ENCODE assay signal across 13 cellular contexts in the genomic region with DNA sequence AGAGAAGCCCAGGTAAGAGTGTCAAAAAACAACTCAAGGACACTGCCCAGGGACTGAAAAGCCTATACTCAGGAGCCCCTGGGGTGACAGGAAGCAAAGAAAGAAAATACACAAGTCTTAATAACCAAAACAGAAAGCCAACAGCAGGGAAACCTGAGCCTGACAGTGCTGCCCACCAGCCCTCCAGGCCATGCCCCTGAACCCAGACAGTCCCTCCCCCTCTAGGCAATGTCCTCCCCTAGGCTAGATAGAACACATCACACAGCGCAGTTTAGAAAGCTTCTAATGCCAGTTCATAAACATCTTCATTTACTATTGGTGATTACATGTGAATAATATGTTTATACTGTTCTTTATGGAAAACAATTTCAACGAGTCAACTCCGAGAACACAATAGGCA.
DNase-seq lines count a peak whose midpoint lies in the region; ATAC-seq and TF ChIP-seq lines count a peak whose summit lies in the region.
"Had no signal": no experiment of that assay in that cellular context is flagged by ENCODE, and none has a peak within 500 bp of the region (broad histone marks: within the 10 kb centered on the region; RNA-seq: fewer than 3 reads in every experiment).

No MANE protein-coding gene starts in this region.

- peaks cover 0 to 14% of the 10 kb centered on the region in 2 donors for H3K36me3 Mint-ChIP-seq in naive B cell

- no peak overlapping the region for H3K4me3 ChIP-seq in cardiac muscle cell
- H3K4me3 ChIP-seq in testis, result no peak overlapping the region

- H3K9me3 ChIP-seq in cardiac muscle cell (ENCODE audit: low read depth) (no peaks in the 10 kb centered on the region), testis (no peaks in the 10 kb centered on the region)

- DNase-seq in cardiac muscle cell (ENCODE audit: low read depth in 1 of 2, low spot score in 1 of 2), result no peak
- DNase-seq in Right ventricle myocardium inferior (ENCODE audit: missing footprints), result no peak
- DNase-seq in caudate nucleus (lab: John Stamatoyannopoulos, UW), result no peak
- DNase-seq in naive B cell, result no peak
- no peak for DNase-seq in testis
- no peak for DNase-seq in SHP77 treated with DMSO at 0.1 percent for 48 hours (lab: John Stamatoyannopoulos, UW)
- no peak for DNase-seq in epidermal melanocyte (ENCODE audit: insufficient read length, low spot score)
- DNase-seq: HCEC 1CT, KG1, RPMI8226 had no signal

- H3K4me1 ChIP-seq in cardiac muscle cell (ENCODE audit: low read depth) (peaks cover 21% of the 10 kb centered on the region), testis (peaks cover 59% of the 10 kb centered on the region)

- H3K36me3 ChIP-seq in cardiac muscle cell, result peaks cover 33% of the 10 kb centered on the region
- H3K36me3 ChIP-seq in testis (ENCODE audit: low read depth, missing control alignments), result no peaks in the 10 kb centered on the region

- no peaks in the 10 kb centered on the region for H3K9me3 Mint-ChIP-seq in naive B cell
- H3K9me3 Mint-ChIP-seq: activated T-helper 2 cell treated with anti-CD3 and anti-CD28 coated beads, Interferon-gamma antibody, Interleukin-2, Interleukin-4, amounts not matched to agents 10 μg/mL and 5 μg/mL and 100 μg/mL, durations not matched to agents 14 hours and 24 hours and 36 hours; T-helper 1 cell treated with Interleukin-12 subunit alpha and Interleukin-12 subunit beta and Interleukin-4 antibody, amounts not matched to agents 30 μg/mL and 1 μg/mL, for 36 hours had no signal

- H3K27me3 ChIP-seq in cardiac muscle cell (no peaks in the 10 kb centered on the region), testis (no peaks in the 10 kb centered on the region)

- no peak for TF ChIP-seq POLR2A in testis (IDR thresholded peaks at IDR 0.05)

- H3K4me1 Mint-ChIP-seq in naive B cell, result peaks cover 7 to 18% (median 18%) of the 10 kb centered on the region in 3 donors

- H3K4me3 Mint-ChIP-seq in naive B cell, result no peak overlapping the region
- H3K4me3 Mint-ChIP-seq: T-helper 1 cell treated with Interleukin-12 subunit alpha and Interleukin-12 subunit beta and Interleukin-4 antibody, amounts not matched to agents 30 μg/mL and 1 μg/mL, for 36 hours had no signal

- ATAC-seq in Right ventricle myocardium inferior, result no peak
- no peak for ATAC-seq in naive B cell (ENCODE audit: low read depth in 2 of 2)
- ATAC-seq in GM21528 (IDR thresholded peaks at IDR 0.05; ENCODE audit: low FRiP score, unreplicated experiment), result no peak

- WGBS in testis, 2 donors, result 56 to 74% methylated on average over 3 of the region's 3 CpGs

- intact Hi-C loops in Right ventricle myocardium inferior (cut with DNase I) (no loop called here), testis (cut with DNase I; ENCODE audit: low total_unique reads) (loop anchor here (10.0 kb wide), 1 partner anchor 263 kb away; no protein-coding TSS in a partner anchor)

- H3K27me3 Mint-ChIP-seq in naive B cell, result no peaks in the 10 kb centered on the region

- H3K27ac Mint-ChIP-seq in naive B cell, result peak overlapping the region in 4 of 6 donors; percentile 38 to 72 (median 66)
- H3K27ac Mint-ChIP-seq: activated T-helper 2 cell treated with anti-CD3 and anti-CD28 coated beads, Interferon-gamma antibody, Interleukin-2, Interleukin-4, amounts not matched to agents 10 μg/mL and 5 μg/mL and 100 μg/mL, durations not matched to agents 14 hours and 24 hours and 36 hours; T-helper 1 cell treated with Interleukin-12 subunit alpha and Interleukin-12 subunit beta and Interleukin-4 antibody, amounts not matched to agents 30 μg/mL and 1 μg/mL, for 36 hours had no signal

- H3K27ac ChIP-seq in cardiac muscle cell (peak overlapping the region; percentile 57), caudate nucleus (ENCODE audit: low read depth, low read length) (peak overlapping the region; percentile 36), testis (peak overlapping the region; percentile 57 to 66)

- TF ChIP-seq CTCF in cardiac muscle cell (IDR thresholded peaks at IDR 0.05; ENCODE audit: low read depth, low read length), result no peak
- TF ChIP-seq CTCF in testis (IDR thresholded peaks at IDR 0.05), result no peak
